Comparison of ENCODE assay signal across 8 cellular contexts in the genomic region with DNA sequence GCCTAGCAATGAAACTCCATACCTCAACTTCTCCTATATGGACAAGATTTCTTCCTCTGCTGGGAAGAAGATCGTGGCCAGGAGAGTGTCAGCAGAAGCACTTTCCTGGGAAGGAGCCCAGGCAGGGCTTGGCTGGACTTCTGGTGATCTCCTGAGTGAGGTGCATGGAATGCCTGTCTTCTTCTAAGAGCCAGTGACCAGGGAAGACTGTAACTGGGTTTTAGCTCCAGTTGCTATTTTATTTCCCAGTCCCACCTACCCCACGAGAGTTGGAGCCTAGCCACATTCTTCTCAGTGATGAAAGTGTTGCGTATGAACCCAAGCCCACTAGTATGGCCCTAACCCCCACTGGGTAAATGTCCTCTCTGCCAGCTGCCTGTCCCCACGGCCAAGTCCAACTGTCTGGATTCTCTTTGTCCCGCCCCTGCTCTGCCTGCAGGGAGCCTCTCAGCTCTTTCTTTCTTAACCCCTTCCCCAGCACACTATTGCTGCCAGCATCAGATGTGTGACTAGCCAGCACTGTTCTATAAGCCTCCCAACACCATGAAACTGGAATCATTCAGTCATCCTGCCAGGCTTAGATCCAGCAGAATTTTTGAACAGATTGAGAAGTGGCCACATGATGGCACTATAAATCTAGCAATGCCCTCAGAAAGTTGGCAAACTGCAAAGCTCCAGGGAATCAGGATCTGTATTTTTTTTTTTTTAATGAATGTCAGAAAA.
DNase-seq lines count a peak whose midpoint lies in the region; ATAC-seq, FAIRE-seq and TF ChIP-seq lines count a peak whose summit lies in the region.

No MANE protein-coding gene starts in this region.

- H3K9ac ChIP-seq in kidney (ENCODE audit: low read length in 2 of 2), result no peak overlapping the region

- H3K4me1 Mint-ChIP-seq in Caco-2 (ENCODE audit: low read depth, unreplicated experiment), result peaks cover 22% of the 10 kb centered on the region
- H3K4me1 Mint-ChIP-seq in GM23338, result peaks cover 4% of the 10 kb centered on the region; the same call in 1 of the 3 replicates
- H3K4me1 Mint-ChIP-seq in MCF 10A (ENCODE audit: insufficient read depth, unreplicated experiment), result peaks cover 19% of the 10 kb centered on the region

- no TSS peak for BruUV-seq in Caco-2 (replicated peaks; lab: Mats Ljungman, UMichigan)
- no TSS peak for BruUV-seq in MCF 10A (replicated peaks; lab: Mats Ljungman, UMichigan)

- H3F3A ChIP-seq in GM23338 (replicated peaks; ENCODE audit: low read depth), result no peaks in the 10 kb centered on the region

- no peaks in the 10 kb centered on the region for H4K20me1 ChIP-seq in GM23338 (replicated peaks; ENCODE audit: insufficient read depth)

- no peaks in the 10 kb centered on the region for H3K9me2 ChIP-seq in GM23338 (ENCODE audit: insufficient read depth)

- H3K4me3 Mint-ChIP-seq in Caco-2 (ENCODE audit: unreplicated experiment), result no peak overlapping the region
- no peak overlapping the region for H3K4me3 Mint-ChIP-seq in GM23338
- no peak overlapping the region for H3K4me3 Mint-ChIP-seq in MCF 10A (ENCODE audit: unreplicated experiment)

- TF ChIP-seq CTCF in Caco-2 (IDR thresholded peaks at IDR 0.05; ENCODE audit: insufficient read depth in 1 of 2, low read depth in 1 of 2, low read length in 1 of 2, severe bottlenecking in 1 of 2, unreplicated experiment in 1 of 2) (peak; percentile 41 to 57), GM23338 (conservative IDR thresholded peaks at IDR 0.05; ENCODE audit: low read depth in 2 of 2) (peak; percentile 80 to 81), MCF 10A (IDR thresholded peaks at IDR 0.05; ENCODE audit: unreplicated experiment) (peak; percentile 69), kidney (IDR thresholded peaks at IDR 0.05; ENCODE audit: borderline replicate concordance, extremely low read depth, insufficient read depth) (peak; percentile 67)

- CTCF ChIA-PET in Caco-2 (lab: Charles Lee), result interaction anchor here (0.6 to 3.0 kb wide), 7 partner anchors 8 to 203 kb away, joined by 3 to 13 read pairs (median 3); no protein-coding TSS in a partner anchor
- CTCF ChIA-PET in MCF 10A (lab: Yijun Ruan, JAX), result interaction anchor here (0.5 to 7.3 kb wide), 69 partner anchors 10 to 1811 kb away, joined by 3 to 60 read pairs (median 3); no protein-coding TSS in a partner anchor

- intact Hi-C loops in Caco-2 (cut with micrococcal nuclease; ENCODE audit: unreplicated experiment) (loop anchor here (2.0 to 10.0 kb wide), 4 partner anchors 23 to 831 kb away; no protein-coding TSS in a partner anchor), MCF 10A (cut with micrococcal nuclease) (loop anchor here (1.0 to 5.0 kb wide), 9 partner anchors 19 to 1678 kb away; no protein-coding TSS in a partner anchor), kidney (cut with DNase I) (no loop called here)

- POLR2A ChIA-PET in Caco-2 (lab: Charles Lee), result interaction anchor here (0.7 kb wide), 1 partner anchor 203 kb away, joined by 5 read pairs; no protein-coding TSS in a partner anchor
- POLR2A ChIA-PET in MCF 10A (lab: Yijun Ruan, JAX), result interaction anchor here (0.6 to 3.0 kb wide), 6 partner anchors 21 to 1883 kb away, joined by 3 to 17 read pairs (median 3); no protein-coding TSS in a partner anchor

- no peaks in the 10 kb centered on the region for H3K36me3 Mint-ChIP-seq in Caco-2 (ENCODE audit: insufficient read depth, unreplicated experiment)
- H3K36me3 Mint-ChIP-seq in GM23338 (ENCODE audit: low read depth), result 0 out of 3 replicates have a peak, but pooled peaks cover 2% of the 10 kb centered on the region
- no peaks in the 10 kb centered on the region for H3K36me3 Mint-ChIP-seq in MCF 10A (ENCODE audit: insufficient read depth, unreplicated experiment)

- FAIRE-seq in kidney (lab: Jason Lieb, UNC), result peak; percentile 62

- H3K9me3 Mint-ChIP-seq in Caco-2 (ENCODE audit: unreplicated experiment) (peaks cover 9% of the 10 kb centered on the region), GM23338 (0 out of 3 replicates have a peak, but pooled peaks cover 3% of the 10 kb centered on the region), MCF 10A (ENCODE audit: unreplicated experiment) (no peaks in the 10 kb centered on the region)

- peak in 1 of 2 experiments; percentile 52 for DNase-seq in Caco-2
- DNase-seq in GM23338 (ENCODE audit: low spot score), result peak; percentile 68
- DNase-seq in NCI-H774 (lab: John Stamatoyannopoulos, UW), result peak; percentile 68
- peak; percentile 82 for DNase-seq in MCF 10A (ENCODE audit: unreplicated experiment)
- no peak for DNase-seq in kidney
- peak; percentile 87 for DNase-seq in superior temporal gyrus (ENCODE audit: extremely low spot score)
- no peak for DNase-seq in stimulated activated naive CD4-positive, alpha-beta T cell (lab: John Stamatoyannopoulos, UW)
- no peak for DNase-seq in GOT3 (lab: John Stamatoyannopoulos, UW)

- no peak overlapping the region for H2AFZ ChIP-seq in GM23338

- H3K27me3 ChIP-seq in Caco-2 (replicated peaks; ENCODE audit: control insufficient read depth, insufficient read depth, low read length) (no peaks in the 10 kb centered on the region), GM23338 (ENCODE audit: insufficient read depth) (no peaks in the 10 kb centered on the region)

- H3K79me2 ChIP-seq in GM23338 (replicated peaks; ENCODE audit: insufficient read depth), result no peaks in the 10 kb centered on the region

- H3K4me3 ChIP-seq in Caco-2 (ENCODE audit: low read depth, low read length) (no peak overlapping the region), GM23338 (no peak overlapping the region), kidney (ENCODE audit: low read length in 2 of 2) (no peak overlapping the region)

- no peak overlapping the region for H3K27ac ChIP-seq in GM23338 (ENCODE audit: low read depth)
- no peak overlapping the region for H3K27ac ChIP-seq in kidney (ENCODE audit: low read depth in 2 of 2, low read length in 2 of 2)

- ATAC-seq in GM23338, result peak; percentile 77

- H3K9me3 ChIP-seq in Caco-2 (no peaks in the 10 kb centered on the region), kidney (ENCODE audit: control insufficient read depth in 1 of 2, low read length in 2 of 2) (no peaks in the 10 kb centered on the region)

- no peak overlapping the region for H3K27ac Mint-ChIP-seq in Caco-2 (ENCODE audit: unreplicated experiment)
- no peak overlapping the region for H3K27ac Mint-ChIP-seq in GM23338
- H3K27ac Mint-ChIP-seq in MCF 10A (ENCODE audit: low read depth, unreplicated experiment), result peak overlapping the region; percentile 0

- no peak overlapping the region for H3K4me2 ChIP-seq in GM23338

- H3K4me1 ChIP-seq in Caco-2 (peaks cover 18% of the 10 kb centered on the region), GM23338 (ENCODE audit: insufficient read depth) (no peaks in the 10 kb centered on the region), kidney (ENCODE audit: control insufficient read depth in 1 of 2, insufficient read depth in 1 of 2, low read depth in 1 of 2, low read length in 2 of 2) (no peaks in the 10 kb centered on the region)

- no peaks in the 10 kb centered on the region for H3K27me3 Mint-ChIP-seq in Caco-2 (ENCODE audit: insufficient read depth, unreplicated experiment)
- peaks cover 4% of the 10 kb centered on the region for H3K27me3 Mint-ChIP-seq in GM23338 (ENCODE audit: insufficient read depth, low read depth, poor library complexity)
- no peaks in the 10 kb centered on the region for H3K27me3 Mint-ChIP-seq in MCF 10A (ENCODE audit: insufficient read depth, unreplicated experiment)

- no peaks in the 10 kb centered on the region for H3K36me3 ChIP-seq in Caco-2 (ENCODE audit: control insufficient read depth, insufficient read depth, low read length)
- H3K36me3 ChIP-seq in GM23338 (ENCODE audit: insufficient read depth), result no peaks in the 10 kb centered on the region
- no peaks in the 10 kb centered on the region for H3K36me3 ChIP-seq in kidney (ENCODE audit: control insufficient read depth in 1 of 2, insufficient read depth in 2 of 2, low read length in 2 of 2)

TF ChIP-seq in GM23338, 12 proteins besides CTCF, POLR2A, EP300 and RAD21 (continues in another document):
- TF ChIP-seq EZH2 (IDR thresholded peaks at IDR 0.05; ENCODE audit: low read depth, unreplicated experiment), result no peak
- TF ChIP-seq NANOG (IDR thresholded peaks at IDR 0.05; ENCODE audit: borderline replicate concordance), result no peak
- no peak for TF ChIP-seq STAT1 (IDR thresholded peaks at IDR 0.05; ENCODE audit: unreplicated experiment)
- no peak for TF ChIP-seq EZH2phosphoT487 (IDR thresholded peaks at IDR 0.05; ENCODE audit: unreplicated experiment)
- TF ChIP-seq ZNF331 (CRISPR knock-in tag; IDR thresholded peaks at IDR 0.05; ENCODE audit: low read depth), result no peak
- TF ChIP-seq JUNB (IDR thresholded peaks at IDR 0.05; ENCODE audit: unreplicated experiment), result no peak
- no peak for TF ChIP-seq CREB1 (CRISPR knock-in tag; IDR thresholded peaks at IDR 0.05; ENCODE audit: low read depth)
- TF ChIP-seq, protein P1, sequence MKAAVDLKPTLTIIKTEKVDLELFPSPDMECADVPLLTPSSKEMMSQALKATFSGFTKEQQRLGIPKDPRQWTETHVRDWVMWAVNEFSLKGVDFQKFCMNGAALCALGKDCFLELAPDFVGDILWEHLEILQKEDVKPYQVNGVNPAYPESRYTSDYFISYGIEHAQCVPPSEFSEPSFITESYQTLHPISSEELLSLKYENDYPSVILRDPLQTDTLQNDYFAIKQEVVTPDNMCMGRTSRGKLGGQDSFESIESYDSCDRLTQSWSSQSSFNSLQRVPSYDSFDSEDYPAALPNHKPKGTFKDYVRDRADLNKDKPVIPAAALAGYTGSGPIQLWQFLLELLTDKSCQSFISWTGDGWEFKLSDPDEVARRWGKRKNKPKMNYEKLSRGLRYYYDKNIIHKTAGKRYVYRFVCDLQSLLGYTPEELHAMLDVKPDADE (IDR thresholded peaks at IDR 0.05), result no peak
- TF ChIP-seq POLR2AphosphoS5 (IDR thresholded peaks at IDR 0.05; ENCODE audit: low read depth), result no peak
- TF ChIP-seq ZNF114 (CRISPR knock-in tag; IDR thresholded peaks at IDR 0.05), result no peak

Comparison
In these comparisons a context has a peak if more than half of its experiments do, and no peak if none do; other contexts are left out.
1. DNase-seq: peak in GM23338 (single experiment), NCI-H774 (single experiment), MCF 10A (single experiment) and superior temporal gyrus (single experiment); none in kidney (single experiment), stimulated activated naive CD4-positive, alpha-beta T cell (0 of 6) and GOT3 (single experiment).
2. Peak in every context shown above with its lines, with median percentiles within 50 percentile points of each other: CTCF ChIP-seq.